In the genomic region with DNA sequence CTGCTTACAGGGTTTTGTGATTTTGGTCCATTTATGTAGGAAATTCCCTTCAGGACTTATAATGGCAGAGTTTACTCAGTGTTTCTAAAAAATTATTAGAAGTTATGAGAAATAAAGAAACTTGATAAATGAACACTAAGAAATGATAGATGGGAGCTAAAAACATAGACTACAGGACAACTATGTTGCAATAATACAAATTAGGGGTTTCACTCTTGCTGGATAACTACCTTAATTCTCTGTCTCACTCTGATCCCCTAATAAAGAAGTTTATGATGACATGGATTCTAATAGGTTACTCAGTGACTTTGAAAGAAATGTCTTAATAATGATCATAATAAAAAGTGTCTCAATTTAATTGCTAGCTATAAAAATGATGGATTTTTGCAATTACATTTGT, we compare ENCODE assay signal across 24 cellular contexts.
"Had no signal": no experiment of that assay in that cellular context is flagged by ENCODE, and none has a peak within 500 bp of the region (broad histone marks: within the 10 kb centered on the region; RNA-seq: fewer than 3 reads in every experiment).

No MANE protein-coding gene starts in this region.

- H3K27ac ChIP-seq: left ventricle myocardium inferior, lower lobe of right lung, sigmoid colon, skin epidermis, testis, tibial nerve, upper lobe of right lung, vagina had no signal

- H3K4me1 ChIP-seq: lower lobe of right lung, sigmoid colon, testis, upper lobe of right lung, vagina had no signal

- ATAC-seq: foreskin keratinocyte; lower lobe of right lung; natural killer cell; stimulated activated naive B cell treated with anti-CD40 and anti-IgM and Interleukin-4, amounts not matched to agents 10 μg/mL and 1 μg/mL and 100 μg/mL, for 72 hours; stimulated activated naive CD8-positive, alpha-beta T cell treated with anti-CD3 and anti-CD28 coated beads, Interleukin-15, amount 100 ng/mL, for 72 hours; upper lobe of right lung had no signal

- H3K36me3 ChIP-seq: lower lobe of right lung, sigmoid colon, tibial nerve, upper lobe of right lung, vagina had no signal

- H3K4me3 Mint-ChIP-seq: endodermal cell; immature natural killer cell; memory B cell; mesothelial cell of epicardium; natural killer cell; neural crest cell; stimulated activated naive B cell treated with anti-CD40 and anti-IgM and Interleukin-4, amounts not matched to agents 10 μg/mL and 1 μg/mL and 100 μg/mL, for 72 hours had no signal

- FAIRE-seq: endothelial cell of umbilical vein, keratinocyte had no signal

- H3K9me3 ChIP-seq: left ventricle myocardium inferior, lower lobe of right lung, sigmoid colon, testis, tibial nerve, upper lobe of right lung, vagina had no signal

- H3K27me3 ChIP-seq: foreskin keratinocyte, sigmoid colon, testis, tibial nerve, upper lobe of right lung, vagina had no signal

- H3K36me3 Mint-ChIP-seq: immature natural killer cell; memory B cell; mesothelial cell of epicardium; natural killer cell; stimulated activated naive B cell treated with anti-CD40 and anti-IgM and Interleukin-4, amounts not matched to agents 10 μg/mL and 1 μg/mL and 100 μg/mL, for 72 hours had no signal

- H3K9me3 Mint-ChIP-seq: endodermal cell; immature natural killer cell; memory B cell; mesothelial cell of epicardium; natural killer cell; neural crest cell; stimulated activated naive B cell treated with anti-CD40 and anti-IgM and Interleukin-4, amounts not matched to agents 10 μg/mL and 1 μg/mL and 100 μg/mL, for 72 hours had no signal

- H3K4me3 ChIP-seq: left ventricle myocardium inferior, lower lobe of right lung, sigmoid colon, skin epidermis, testis, tibial nerve, upper lobe of right lung, vagina had no signal

- H3K27ac Mint-ChIP-seq: endodermal cell; immature natural killer cell; memory B cell; mesothelial cell of epicardium; natural killer cell; stimulated activated naive B cell treated with anti-CD40 and anti-IgM and Interleukin-4, amounts not matched to agents 10 μg/mL and 1 μg/mL and 100 μg/mL, for 72 hours had no signal

- DNase-seq: effector CD4-positive, alpha-beta T cell; endodermal cell; erythroblast; foreskin keratinocyte; immature natural killer cell; left ventricle myocardium inferior; lower lobe of right lung; natural killer cell; posterior cingulate gyrus; sigmoid colon; stimulated activated CD4-positive, alpha-beta T cell treated with anti-CD3 and anti-CD28 coated beads, Interleukin-2, amount 100 ng/mL, for 24 hours; stimulated activated CD4-positive, alpha-beta T cell treated with anti-CD3 and anti-CD28 coated beads, Interleukin-4, amount 100 ng/mL, for 4 hours; stimulated activated naive B cell treated with anti-CD40 and anti-IgM and Interleukin-4, amounts not matched to agents 10 μg/mL and 1 μg/mL and 100 μg/mL, for 72 hours; stimulated activated naive CD8-positive, alpha-beta T cell treated with anti-CD3 and anti-CD28 coated beads, Interleukin-15, amount 100 ng/mL, for 72 hours; testis; upper lobe of right lung had no signal

- H3K4me1 Mint-ChIP-seq: endodermal cell, immature natural killer cell, natural killer cell, neural crest cell had no signal
